In genomic region chr21:45523411-45524101, GRCh38 we compare ENCODE assay signal across 15 cellular contexts. TPM values are rescaled to one million over a fixed set of nuclear protein-coding genes. Genes with fewer than 3 reads are reported as not detected.
DNase-seq lines count a peak whose midpoint lies in the region; ATAC-seq, FAIRE-seq and TF ChIP-seq lines count a peak whose summit lies in the region.
"Had no signal": no experiment of that assay in that cellular context is flagged by ENCODE, and none has a peak within 500 bp of the region (broad histone marks: within the 10 kb centered on the region; RNA-seq: fewer than 3 reads in every experiment).

No MANE protein-coding gene starts in this region.

- H3K36me3 ChIP-seq in right atrium auricular region = no peaks in the 10 kb centered on the region
- peaks cover 0 to 15% (median 0%) of the 10 kb centered on the region in 9 donors for H3K36me3 ChIP-seq in heart left ventricle
- H3K36me3 ChIP-seq in ovary = no peaks in the 10 kb centered on the region
- H3K36me3 ChIP-seq: brain microvascular endothelial cell had no signal

- TF ChIP-seq CTCF in right atrium auricular region (IDR thresholded peaks at IDR 0.05) (no peak), heart left ventricle (IDR thresholded peaks at IDR 0.05) (no peak), ovary (IDR thresholded peaks at IDR 0.05) (no peak), foreskin fibroblast (IDR thresholded peaks at IDR 0.05; ENCODE audit: low read depth, low read length) (no peak)

- H3K4me3 ChIP-seq in right atrium auricular region (no peak overlapping the region), heart left ventricle (no peak overlapping the region), ovary (no peak overlapping the region), foreskin fibroblast (ENCODE audit: low read depth in 1 of 2, low read length in 2 of 2) (no peak overlapping the region)

- WGBS in heart left ventricle, 4 donors = 69 to 88% (median 85%) methylated on average over 6 to 16 of the region's 16 CpGs
- WGBS in ovary, 3 donors = 85 to 91% (median 89%) methylated on average over 16 of the region's 16 CpGs

- no peaks in the 10 kb centered on the region for H3K27me3 ChIP-seq in right atrium auricular region
- no peaks in the 10 kb centered on the region for H3K27me3 ChIP-seq in heart left ventricle
- H3K27me3 ChIP-seq in ovary = no peaks in the 10 kb centered on the region
- H3K27me3 ChIP-seq: brain microvascular endothelial cell had no signal

- TF ChIP-seq POLR2A in heart left ventricle (IDR thresholded peaks at IDR 0.05) (no peak), ovary (IDR thresholded peaks at IDR 0.05) (no peak), GM12891 (IDR thresholded peaks at IDR 0.05; ENCODE audit: low read depth, low read length) (no peak)

- no peak for FAIRE-seq in GM12891 (lab: Jason Lieb, UNC)

- DNase-seq in Right ventricle myocardium inferior (ENCODE audit: missing footprints) (peak; percentile 48), right atrium auricular region (ENCODE audit: low spot score) (no peak), heart left ventricle (peak in 3 of 5 donors; percentile 14 to 56 (median 26)), ovary (peak; percentile 7 to 40 (median 22)), ureter (ENCODE audit: low spot score) (peak; percentile 40), foreskin fibroblast (no peak), GM12891 (ENCODE audit: insufficient read length, low spot score) (no peak)
- DNase-seq: activated naive CD4-positive, alpha-beta T cell treated with anti-CD3 and anti-CD28 coated beads for 36 hours; brain microvascular endothelial cell; EL; kidney glomerular epithelial cell; NCI-H774; RPMI8226; T-cell had no signal

- no peak for TF ChIP-seq EP300 in ovary (IDR thresholded peaks at IDR 0.05)

- no peak overlapping the region for H3K27ac ChIP-seq in right atrium auricular region
- H3K27ac ChIP-seq in heart left ventricle = no peak overlapping the region
- no peak overlapping the region for H3K27ac ChIP-seq in ovary
- H3K27ac ChIP-seq: brain microvascular endothelial cell had no signal

- H3K9me3 ChIP-seq in right atrium auricular region = peaks cover 0 to 38% of the 10 kb centered on the region in 2 donors
- peaks cover 0 to 41% (median 30%) of the 10 kb centered on the region in 12 donors for H3K9me3 ChIP-seq in heart left ventricle
- H3K9me3 ChIP-seq in ovary = peaks cover 0 to 5% of the 10 kb centered on the region in 2 donors

- H3K4me1 ChIP-seq in right atrium auricular region (peaks cover 0 to 10% of the 10 kb centered on the region in 2 donors), heart left ventricle (peaks cover 0 to 8% (median 0%) of the 10 kb centered on the region in 12 donors), ovary (ENCODE audit: insufficient read depth) (peaks cover 4% of the 10 kb centered on the region)

- ATAC-seq in Right ventricle myocardium inferior (no peak), heart left ventricle (peak in 2 of 4 donors; percentile 8 to 11), GM18511 (IDR thresholded peaks at IDR 0.05; ENCODE audit: unreplicated experiment) (no peak)
- ATAC-seq: T-cell had no signal

- intact Hi-C loops in Right ventricle myocardium inferior (cut with DNase I) (no loop called here), heart left ventricle (cut with DNase I) (no loop called here), ovary (cut with DNase I) (no loop called here)

TF ChIP-seq in GM12891, 5 proteins besides CTCF, POLR2A, EP300 and RAD21:
- TF ChIP-seq TAF1 (IDR thresholded peaks at IDR 0.05; ENCODE audit: low read depth, low read length) = no peak
- no peak for TF ChIP-seq PAX5 (IDR thresholded peaks at IDR 0.05; ENCODE audit: insufficient read depth, low read length, severe bottlenecking)
- no peak for TF ChIP-seq SPI1 (IDR thresholded peaks at IDR 0.05; ENCODE audit: low read depth, low read length)
- no peak for TF ChIP-seq POU2F2 (IDR thresholded peaks at IDR 0.05; ENCODE audit: low read depth, low read length)
- no peak for TF ChIP-seq POLR2AphosphoS5 (IDR thresholded peaks at IDR 0.05; ENCODE audit: low read depth, low read length)
TF ChIP-seq in GM12891: peak in this region for 0.

RNA-seq across cellular contexts. Expression of gene SLC19A1, which starts 18.7 kb away (rescaled TPM):
- total RNA-seq in Right ventricle myocardium inferior = 8.2 TPM
- 1 to 10 TPM; 2.2 to 5.3 TPM for total RNA-seq in right atrium auricular region
- 1 to 10 TPM; 2.4 to 7.0 (median 3.0) TPM for total RNA-seq in heart left ventricle
- polyA plus RNA-seq in heart left ventricle = 1 to 10 TPM; 3.5 to 4.3 TPM
- 10 to 100 TPM in 4 of 7 donors, 1 to 10 TPM in 3; 2.4 to 18.2 (median 10.1) TPM for total RNA-seq in ovary
- 1 to 10 TPM in 1 of 2 donors, under 1 TPM in 1; 0.88 to 6.9 TPM for polyA plus RNA-seq in ovary
- total RNA-seq in ureter = 23.0 TPM
- 8.4 TPM for polyA plus RNA-seq in GM12891 (2012; ENCODE audit: low read depth, missing spikeins)

Comparison
In these comparisons a context has a peak if more than half of its experiments do, and no peak if none do; other contexts are left out.
1. DNase-seq: peak in Right ventricle myocardium inferior (single experiment), heart left ventricle (3 of 5), ovary (5 of 5) and ureter (single experiment); none in right atrium auricular region (single experiment), foreskin fibroblast (0 of 2) and GM12891 (single experiment).